Comparison of ENCODE assay signal across 26 cellular contexts in the genomic region with DNA sequence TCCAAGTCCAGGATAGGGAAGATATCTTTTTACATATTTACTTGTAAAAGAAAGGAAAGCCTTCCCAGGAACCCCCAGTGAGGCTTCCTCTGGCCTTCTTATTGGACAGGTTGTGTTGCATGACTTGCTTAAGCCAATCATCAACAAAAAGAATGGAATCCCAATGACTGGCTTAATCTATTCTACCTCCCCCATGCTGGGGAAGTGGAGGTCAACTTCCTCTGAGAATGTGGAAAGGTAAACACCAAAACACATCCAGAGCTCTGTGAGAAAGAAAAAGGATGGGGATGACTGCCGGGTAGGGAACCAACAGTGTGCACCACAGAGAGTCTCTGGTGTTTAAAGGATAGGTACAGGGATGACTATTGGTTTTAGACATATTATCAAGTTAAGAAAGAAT.
"Had no signal": no experiment of that assay in that cellular context is flagged by ENCODE, and none has a peak within 500 bp of the region (broad histone marks: within the 10 kb centered on the region; RNA-seq: fewer than 3 reads in every experiment).

No MANE protein-coding gene starts in this region.

- H3K27ac Mint-ChIP-seq: naive thymus-derived CD8-positive, alpha-beta T cell; progenitor cell of endocrine pancreas; stimulated activated naive CD8-positive, alpha-beta T cell treated with anti-CD3 and anti-CD28 coated beads, Interleukin-15, amount 100 ng/mL, for 72 hours had no signal

- H3K4me3 ChIP-seq: dorsolateral prefrontal cortex, gastrocnemius medialis, left lung, right lobe of liver, suprapubic skin, transverse colon, upper lobe of right lung, uterus had no signal

- ATAC-seq: esophagus mucosa; gastrocnemius medialis; left cardiac atrium; left lung; naive thymus-derived CD8-positive, alpha-beta T cell; right lobe of liver; stimulated activated naive CD8-positive, alpha-beta T cell treated with anti-CD3 and anti-CD28 coated beads, Interleukin-15, amount 100 ng/mL, for 72 hours; upper lobe of right lung had no signal

- H3K4me3 Mint-ChIP-seq: neural crest cell; stimulated activated naive CD8-positive, alpha-beta T cell treated with anti-CD3 and anti-CD28 coated beads, Interleukin-15, amount 100 ng/mL, for 72 hours had no signal

- H3K36me3 ChIP-seq: gastrocnemius medialis, left lung, neutrophil, right lobe of liver, suprapubic skin, transverse colon, upper lobe of right lung, uterus had no signal

- DNase-seq: dorsolateral prefrontal cortex; effector CD4-positive, alpha-beta T cell; foreskin fibroblast; gastrocnemius medialis; head of caudate nucleus; left cardiac atrium; left lung; naive thymus-derived CD8-positive, alpha-beta T cell; right lobe of liver; small intestine; stimulated activated CD4-positive, alpha-beta T cell treated with anti-CD3 and anti-CD28 coated beads, Interleukin-15, amount 100 ng/mL, for 24 hours; stimulated activated CD4-positive, alpha-beta T cell treated with anti-CD3 and anti-CD28 coated beads, Interleukin-2, amount 100 ng/mL, for 48 hours; stimulated activated naive CD4-positive, alpha-beta T cell; stimulated activated naive CD8-positive, alpha-beta T cell treated with anti-CD3 and anti-CD28 coated beads, Interleukin-15, amount 100 ng/mL, for 72 hours; transverse colon; upper lobe of right lung; uterus had no signal

- H3K9me3 Mint-ChIP-seq: neural crest cell; stimulated activated naive CD8-positive, alpha-beta T cell treated with anti-CD3 and anti-CD28 coated beads, Interleukin-15, amount 100 ng/mL, for 72 hours had no signal

- H3K79me2 ChIP-seq: parathyroid adenoma had no signal

- H3K4me1 ChIP-seq: left lung, right lobe of liver, suprapubic skin, upper lobe of right lung, uterus had no signal

- FAIRE-seq: colon, islet of Langerhans, small intestine had no signal

- H3K27me3 Mint-ChIP-seq: naive thymus-derived CD8-positive, alpha-beta T cell; progenitor cell of endocrine pancreas; stimulated activated naive CD8-positive, alpha-beta T cell treated with anti-CD3 and anti-CD28 coated beads, Interleukin-15, amount 100 ng/mL, for 72 hours had no signal

- H3K27me3 ChIP-seq: dorsolateral prefrontal cortex, gastrocnemius medialis, left lung, neutrophil, right lobe of liver, suprapubic skin, transverse colon, upper lobe of right lung, uterus had no signal

- H3K9ac ChIP-seq: parathyroid adenoma had no signal

- H3K9me3 ChIP-seq: gastrocnemius medialis, left lung, neutrophil, right lobe of liver, suprapubic skin, transverse colon, upper lobe of right lung, uterus had no signal

- H2AFZ ChIP-seq: parathyroid adenoma had no signal

- H3K27ac ChIP-seq: dorsolateral prefrontal cortex, epithelial cell of prostate, gastrocnemius medialis, left lung, neutrophil, parathyroid adenoma, right lobe of liver, suprapubic skin, transverse colon, upper lobe of right lung, uterus had no signal
